ENCODE assay signal across 13 cellular contexts in the genomic region with DNA sequence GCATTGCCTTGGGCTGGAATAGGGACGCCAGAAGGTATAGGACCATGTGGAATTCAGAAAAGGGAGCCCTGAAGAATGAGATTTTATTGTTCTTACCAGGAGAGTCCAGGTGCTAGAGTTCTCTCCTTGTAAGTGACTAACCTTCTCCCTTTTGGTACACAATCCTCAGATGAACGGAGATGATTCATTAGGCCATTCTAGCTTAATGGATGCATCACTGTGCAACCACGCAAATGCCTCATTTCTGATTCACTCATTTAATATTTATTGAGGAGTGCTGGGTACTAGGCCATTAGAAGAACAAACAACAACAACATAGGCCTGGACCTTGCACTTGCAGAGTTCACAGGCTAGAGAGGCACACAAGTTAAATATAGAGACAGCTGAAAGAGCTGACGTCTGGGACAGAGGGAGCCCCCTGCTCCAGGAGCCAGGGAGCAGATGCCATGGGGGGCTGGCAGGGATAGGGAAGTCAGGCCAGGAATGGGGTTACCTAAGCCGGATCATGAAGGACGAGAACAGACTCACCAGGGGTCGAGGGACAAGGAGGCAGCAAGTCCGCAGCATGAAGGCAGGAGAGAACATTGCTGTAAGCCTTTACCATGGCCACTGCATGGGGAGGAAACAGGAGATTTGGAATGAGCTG.
A peak's percentile ranks its signal among the peaks of the same experiment; 100 is the strongest.
DNase-seq lines count a peak whose midpoint lies in the region; ATAC-seq, FAIRE-seq and TF ChIP-seq lines count a peak whose summit lies in the region.
"Had no signal": no experiment of that assay in that cellular context is flagged by ENCODE, and none has a peak within 500 bp of the region (broad histone marks: within the 10 kb centered on the region; RNA-seq: fewer than 3 reads in every experiment).

No MANE protein-coding gene starts in this region.

- no peaks in the 10 kb centered on the region for H3K9me3 Mint-ChIP-seq in stimulated activated naive CD8-positive, alpha-beta T cell treated with anti-CD3 and anti-CD28 coated beads, Interleukin-15, amount 100 ng/mL, for 72 hours

- peak overlapping the region; percentile 18 for H3K9ac ChIP-seq in mesenchymal stem cell (ENCODE audit: low read length)

- intact Hi-C loops in posterior vena cava (cut with DNase I) = no loop called here

- H2BK12ac ChIP-seq in mesenchymal stem cell (ENCODE audit: low read length in 2 of 2) = peak overlapping the region; percentile 4 to 87

- ATAC-seq in stimulated activated naive CD8-positive, alpha-beta T cell treated with anti-CD3 and anti-CD28 coated beads, Interleukin-15, amount 100 ng/mL, for 72 hours = no peak
- no peak for ATAC-seq in HG03175 (IDR thresholded peaks at IDR 0.05; ENCODE audit: unreplicated experiment)

- no peak overlapping the region for H2AFZ ChIP-seq in mesenchymal stem cell (ENCODE audit: low read depth, low read length)

- H3K4me3 Mint-ChIP-seq in stimulated activated naive CD8-positive, alpha-beta T cell treated with anti-CD3 and anti-CD28 coated beads, Interleukin-15, amount 100 ng/mL, for 72 hours = no peak overlapping the region

- H3K23ac ChIP-seq in mesenchymal stem cell (ENCODE audit: low read length in 2 of 2) = no peak overlapping the region

- H3K18ac ChIP-seq in mesenchymal stem cell (ENCODE audit: low read depth in 1 of 2, low read length in 2 of 2) = peak overlapping the region; percentile 54 to 73

- H3K9me3 ChIP-seq in AG04450 (ENCODE audit: control insufficient read depth, insufficient read depth, low read length) (no peaks in the 10 kb centered on the region; the same call in 1 of the 2 replicates), mesenchymal stem cell (ENCODE audit: control insufficient read depth, low read length) (no peaks in the 10 kb centered on the region)
- H3K9me3 ChIP-seq: heart right ventricle had no signal

- H2BK5ac ChIP-seq in mesenchymal stem cell (ENCODE audit: low read depth, low read length, poor library complexity, severe bottlenecking) = peak overlapping the region; percentile 49

- H3K4me1 ChIP-seq in mesenchymal stem cell (ENCODE audit: control insufficient read depth, insufficient read depth, low read depth, low read length) = peaks cover 23% of the 10 kb centered on the region

- H2BK15ac ChIP-seq in mesenchymal stem cell (ENCODE audit: low read depth, poor library complexity, severe bottlenecking) = no peak overlapping the region

- H3K27me3 Mint-ChIP-seq in stimulated activated naive CD8-positive, alpha-beta T cell treated with anti-CD3 and anti-CD28 coated beads, Interleukin-15, amount 100 ng/mL, for 72 hours = no peaks in the 10 kb centered on the region

- peak overlapping the region; percentile 75 for H3K27ac ChIP-seq in AG04450 (ENCODE audit: low read depth, low read length)
- peak overlapping the region; percentile 8 to 73 for H3K27ac ChIP-seq in coronary artery
- peak overlapping the region; percentile 75 for H3K27ac ChIP-seq in mesenchymal stem cell (ENCODE audit: low read length, poor library complexity, severe bottlenecking)
- H3K27ac ChIP-seq: heart right ventricle had no signal

- H3K4me3 ChIP-seq in AG04450 (ENCODE audit: low read depth, low read length) (no peak overlapping the region), coronary artery (no peak overlapping the region), mesenchymal stem cell (ENCODE audit: insufficient read depth in 1 of 2, low read depth in 1 of 2, low read length in 2 of 2) (peak overlapping the region in 1 of 2 experiments; percentile 23)
- H3K4me3 ChIP-seq: heart right ventricle, skin epidermis had no signal

- H3K4me2 ChIP-seq in mesenchymal stem cell (ENCODE audit: low read length, poor library complexity, severe bottlenecking) = no peak overlapping the region

- peak overlapping the region; percentile 29 for H2BK120ac ChIP-seq in mesenchymal stem cell (ENCODE audit: low read depth, low read length)

- DNase-seq in AG04450 (ENCODE audit: low read depth, low spot score) (peak; percentile 71), HTR-8/SVneo (ENCODE audit: insufficient read length, low spot score) (peak; percentile 37), coronary artery (ENCODE audit: low spot score) (no peak), mesenchymal stem cell (peak; percentile 96), HUDEP-2 (lab: John Stamatoyannopoulos, UW; ENCODE audit: unreplicated experiment in 76 of 76) (no peak), posterior vena cava (ENCODE audit: low spot score) (no peak)
- DNase-seq in stimulated activated naive CD8-positive, alpha-beta T cell treated with anti-CD3 and anti-CD28 coated beads, Interleukin-15, amount 100 ng/mL, for 72 hours = no peak
- DNase-seq: activated naive CD4-positive, alpha-beta T cell treated with Interleukin-2 at 50 U/mL for 16 hours; COR-L47; heart right ventricle; NCI-H1436 had no signal

- no peaks in the 10 kb centered on the region for H3K27me3 ChIP-seq in AG04450 (ENCODE audit: control insufficient read depth, insufficient read depth, low read length)
- H3K27me3 ChIP-seq in mesenchymal stem cell (ENCODE audit: control insufficient read depth in 1 of 2, insufficient read depth in 1 of 2, low read length in 2 of 2) = no peaks in the 10 kb centered on the region
- H3K27me3 ChIP-seq: heart right ventricle had no signal

- WGBS in mesenchymal stem cell = 19% methylated on average over 8 of the region's 8 CpGs

- peak overlapping the region in 1 of 2 experiments; percentile 2 for H3K14ac ChIP-seq in mesenchymal stem cell (ENCODE audit: low read length in 2 of 2)

- H4K91ac ChIP-seq in mesenchymal stem cell (ENCODE audit: low read length) = peak overlapping the region; percentile 79

- no peak for TF ChIP-seq CTCF in AG04450 (IDR thresholded peaks at IDR 0.05; ENCODE audit: low read depth, low read length)
- TF ChIP-seq CTCF in coronary artery (IDR thresholded peaks at IDR 0.05) = no peak

- peak overlapping the region in 1 of 2 donors; percentile 12 for H3K27ac Mint-ChIP-seq in stimulated activated naive CD8-positive, alpha-beta T cell treated with anti-CD3 and anti-CD28 coated beads, Interleukin-15, amount 100 ng/mL, for 72 hours

- peaks cover 9% of the 10 kb centered on the region for H3K79me1 ChIP-seq in mesenchymal stem cell (replicated peaks; ENCODE audit: low read length, poor library complexity, severe bottlenecking)

- peak overlapping the region; percentile 45 for H4K8ac ChIP-seq in mesenchymal stem cell (ENCODE audit: low read length)

- FAIRE-seq in HTR-8/SVneo (lab: Jason Lieb, UNC) = peak; percentile 33

- POLR2A ChIA-PET in AG04450 (lab: Yijun Ruan, JAX) = interaction anchor here (1.0 kb wide), 1 partner anchor 330 kb away, joined by 3 read pairs; no protein-coding TSS in a partner anchor

- CTCF ChIA-PET in AG04450 (lab: Charles Lee) = no interaction called here

- H2AK5ac ChIP-seq in mesenchymal stem cell (ENCODE audit: low read length, severe bottlenecking) = peak overlapping the region; percentile 78

- H3K4ac ChIP-seq in mesenchymal stem cell (ENCODE audit: low read depth in 1 of 2, low read length in 2 of 2) = peak overlapping the region; percentile 71 to 75

- H3K36me3 ChIP-seq in mesenchymal stem cell (ENCODE audit: control insufficient read depth in 1 of 2, insufficient read depth in 2 of 2, low read depth in 1 of 2, low read length in 2 of 2) = peaks cover 9 to 13% of the 10 kb centered on the region in 2 experiments
- H3K36me3 ChIP-seq: heart right ventricle had no signal

- H3K4me1 Mint-ChIP-seq in stimulated activated naive CD8-positive, alpha-beta T cell treated with anti-CD3 and anti-CD28 coated beads, Interleukin-15, amount 100 ng/mL, for 72 hours = no peaks in the 10 kb centered on the region

Comparison
In these comparisons a context has a peak if more than half of its experiments do, and no peak if none do; other contexts are left out.
1. DNase-seq: peak in AG04450 (single experiment), HTR-8/SVneo (single experiment) and mesenchymal stem cell (single experiment); none in coronary artery (single experiment), stimulated activated naive CD8-positive, alpha-beta T cell treated with anti-CD3 and anti-CD28 coated beads, Interleukin-15, amount 100 ng/mL, for 72 hours (0 of 2), HUDEP-2 (0 of 76) and posterior vena cava (single experiment).
2. Peak in every context shown above with its lines, with median percentiles within 50 percentile points of each other: H3K27ac ChIP-seq.